Comparison of ENCODE assay signal across 9 cellular contexts in genomic region chr1:23118957-23119792, GRCh38. TPM values are rescaled to one million over a fixed set of nuclear protein-coding genes. Genes with fewer than 3 reads are reported as not detected.
A peak's percentile ranks its signal among the peaks of the same experiment; 100 is the strongest.
DNase-seq lines count a peak whose midpoint lies in the region; ATAC-seq and TF ChIP-seq lines count a peak whose summit lies in the region.
"Had no signal": no experiment of that assay in that cellular context is flagged by ENCODE, and none has a peak within 500 bp of the region (broad histone marks: within the 10 kb centered on the region; RNA-seq: fewer than 3 reads in every experiment).

No MANE protein-coding gene starts in this region.

- H3K14ac ChIP-seq in H9 (ENCODE audit: insufficient read depth, low read length), result no peak overlapping the region

- H3K27me3 Mint-ChIP-seq in natural killer cell (ENCODE audit: low read depth in 2 of 2) (no peaks in the 10 kb centered on the region), H9 (ENCODE audit: low read depth) (no peaks in the 10 kb centered on the region)
- H3K27me3 Mint-ChIP-seq: brain had no signal

- H2BK12ac ChIP-seq in H9 (ENCODE audit: insufficient read length, low read depth, low read length), result no peak overlapping the region

- H3K23ac ChIP-seq in H9 (ENCODE audit: insufficient read length, low read depth, low read length), result no peak overlapping the region

- no peaks in the 10 kb centered on the region for H3K36me3 ChIP-seq in SK-N-MC (ENCODE audit: insufficient read depth, low read length)
- no peaks in the 10 kb centered on the region for H3K36me3 ChIP-seq in mammary epithelial cell (ENCODE audit: insufficient read depth, low read length)

- no peak overlapping the region for H2BK5ac ChIP-seq in H9 (ENCODE audit: insufficient read length, low read length)

- no peaks in the 10 kb centered on the region for H3K23me2 ChIP-seq in H9 (ENCODE audit: insufficient read length, low read depth, low read length, poor library complexity, severe bottlenecking)

- dilution Hi-C loops in mammary epithelial cell (cut with HindIII; ENCODE audit: low sequenced_read_pairs), result loop anchor here (10.0 kb wide), 1 partner anchor 46 kb away; the partner anchor contains the start of gene LUZP1

- intact Hi-C loops in mammary epithelial cell (cut with micrococcal nuclease), result no loop called here
- intact Hi-C loops in natural killer cell (cut with micrococcal nuclease), result loop anchor here (1.0 kb wide), 1 partner anchor 19 kb away; no protein-coding TSS in a partner anchor

- H4K5ac ChIP-seq in H9 (ENCODE audit: insufficient read length, low read depth, low read length), result no peak overlapping the region

- H4K8ac ChIP-seq in H9 (replicated peaks; ENCODE audit: insufficient read length, low read depth, low read length), result no peak overlapping the region

- no peak overlapping the region for H3K18ac ChIP-seq in H9 (ENCODE audit: insufficient read length, low read depth, low read length)

- H4K91ac ChIP-seq in H9 (ENCODE audit: insufficient read length, low read depth, low read length), result no peak overlapping the region

- CTCF ChIA-PET in mammary epithelial cell (lab: Charles Lee; ENCODE audit: low non-redundant PET), result no interaction called here

- no peak overlapping the region for H3K56ac ChIP-seq in H9 (ENCODE audit: insufficient read length, low read depth, low read length)

- DNase-seq in EH (ENCODE audit: low read depth) (peak; percentile 43), SK-N-MC (ENCODE audit: low read depth, low spot score) (no peak), mammary epithelial cell (no peak), natural killer cell (peak; percentile 57), NCI-H1105 (lab: John Stamatoyannopoulos, UW) (no peak), COLO829 (ENCODE audit: low spot score) (no peak), H9 (no peak), amniotic stem cell (lab: John Stamatoyannopoulos, UW) (no peak)

- no peak overlapping the region for H2BK15ac ChIP-seq in H9 (ENCODE audit: low read depth, low read length)

- no peak overlapping the region for H2BK20ac ChIP-seq in H9 (ENCODE audit: low read depth, low read length, poor library complexity, severe bottlenecking)

- WGBS in mammary epithelial cell (ENCODE audit: low coverage, missing lambda C conversion rate), result 67% methylated on average over 6 of the region's 8 CpGs
- no CpG with 5 or more reads among the region's 8 CpGs for WGBS in H9 (ENCODE audit: extremely low coverage, insufficient read length, low lambda C conversion rate)

- H3K79me2 ChIP-seq in mammary epithelial cell (ENCODE audit: insufficient read depth, low read length), result peaks cover 95% of the 10 kb centered on the region
- peaks cover 26% of the 10 kb centered on the region; the same call in 1 of the 2 replicates for H3K79me2 ChIP-seq in H9 (ENCODE audit: insufficient read depth, low read length)

- H3K4me2 ChIP-seq in mammary epithelial cell (ENCODE audit: insufficient read depth, low read depth, low read length) (peak overlapping the region; percentile 45), H9 (ENCODE audit: insufficient read depth, insufficient read length, low read length) (no peak overlapping the region)

- H2BK120ac ChIP-seq in H9 (ENCODE audit: low read depth, low read length, poor library complexity, severe bottlenecking), result no peak overlapping the region

- H4K20me1 ChIP-seq in mammary epithelial cell (ENCODE audit: insufficient read depth, low read length) (no peaks in the 10 kb centered on the region), H9 (ENCODE audit: control insufficient read depth, insufficient read depth, insufficient read length) (no peaks in the 10 kb centered on the region)

- H3K36me3 Mint-ChIP-seq in natural killer cell, result peaks cover 7% of the 10 kb centered on the region
- no peaks in the 10 kb centered on the region for H3K36me3 Mint-ChIP-seq in H9 (ENCODE audit: insufficient read depth in 1 of 3, low read depth in 3 of 3)
- H3K36me3 Mint-ChIP-seq: brain had no signal

- peaks cover 6% of the 10 kb centered on the region for H3K79me1 ChIP-seq in H9 (ENCODE audit: insufficient read depth, low read depth, low read length, poor library complexity, severe bottlenecking)

- no peaks in the 10 kb centered on the region for H3K9me3 ChIP-seq in SK-N-MC (ENCODE audit: low read depth, low read length)
- H3K9me3 ChIP-seq in mammary epithelial cell (replicated peaks; ENCODE audit: insufficient read depth, low read length), result no peaks in the 10 kb centered on the region
- no peaks in the 10 kb centered on the region for H3K9me3 ChIP-seq in H9 (ENCODE audit: control insufficient read depth, low read depth, low read length)

- H3K4me3 Mint-ChIP-seq in natural killer cell (peak overlapping the region; percentile 82), H9 (no peak overlapping the region)
- H3K4me3 Mint-ChIP-seq: brain had no signal

- peak overlapping the region; percentile 88 to 97 for H3K27ac Mint-ChIP-seq in natural killer cell
- no peak overlapping the region for H3K27ac Mint-ChIP-seq in H9

- TF ChIP-seq CTCF in mammary epithelial cell (conservative IDR thresholded peaks at IDR 0.05 in 1 of 2, IDR thresholded peaks at IDR 0.05 in 1 of 2; ENCODE audit: extremely low read depth in 1 of 2, insufficient read depth in 1 of 2, low read depth in 1 of 2, low read length in 2 of 2), result no peak
- no peak for TF ChIP-seq CTCF in natural killer cell (IDR thresholded peaks at IDR 0.05)
- TF ChIP-seq CTCF in H9 (conservative IDR thresholded peaks at IDR 0.05), result no peak

- no peak overlapping the region for H3K4me3 ChIP-seq in SK-N-MC
- H3K4me3 ChIP-seq in mammary epithelial cell (replicated peaks in 1 of 3; ENCODE audit: insufficient read depth in 1 of 3, low read depth in 2 of 3, low read length in 3 of 3), result no peak overlapping the region

- H3K4me1 ChIP-seq in mammary epithelial cell (ENCODE audit: insufficient read depth, low read length) (peaks cover 37% of the 10 kb centered on the region), H9 (ENCODE audit: insufficient read depth, low read length) (peaks cover 4% of the 10 kb centered on the region)

- H2AK5ac ChIP-seq in H9 (ENCODE audit: insufficient read length, low read length), result no peak overlapping the region

- no peak overlapping the region for H3K9ac ChIP-seq in SK-N-MC (ENCODE audit: insufficient read length)
- no peak overlapping the region for H3K9ac ChIP-seq in mammary epithelial cell (ENCODE audit: insufficient read depth, low read length)
- H3K9ac ChIP-seq in H9 (ENCODE audit: extremely low read depth, insufficient read length, low read length), result no peak overlapping the region

- no peak overlapping the region for H3T11ph ChIP-seq in H9 (ENCODE audit: low read length)

- H3K4me1 Mint-ChIP-seq in natural killer cell (peaks cover 60 to 76% of the 10 kb centered on the region in 2 donors), H9 (peaks cover 23 to 24% of the 10 kb centered on the region in 2 experiments)

- peak overlapping the region; percentile 31; the same call in 1 of the 2 replicates for H3K27ac ChIP-seq in SK-N-MC
- peak overlapping the region; percentile 6 for H3K27ac ChIP-seq in mammary epithelial cell (ENCODE audit: insufficient read depth, low read depth, low read length)
- no peak overlapping the region for H3K27ac ChIP-seq in H9 (ENCODE audit: insufficient read length, low read depth, low read length)

- BruUV-seq in mammary epithelial cell (replicated peaks; lab: Mats Ljungman, UMichigan), result no TSS peak

- H2AFZ ChIP-seq in mammary epithelial cell (ENCODE audit: low read depth, low read length) (no peak overlapping the region), H9 (ENCODE audit: low read length) (no peak overlapping the region)

- in situ Hi-C loops in mammary epithelial cell (cut with MboI; ENCODE audit: low sequenced_read_pairs in 2 of 2), result no loop called here

- H3K9me3 Mint-ChIP-seq in natural killer cell, result no peaks in the 10 kb centered on the region
- no peaks in the 10 kb centered on the region for H3K9me3 Mint-ChIP-seq in H9
- H3K9me3 Mint-ChIP-seq: brain had no signal

- H3K4ac ChIP-seq in H9 (ENCODE audit: low read depth, low read length), result no peak overlapping the region

- peak; percentile 77 to 85 (median 80) for ATAC-seq in natural killer cell

- no peaks in the 10 kb centered on the region for H3K27me3 ChIP-seq in mammary epithelial cell (ENCODE audit: insufficient read depth, low read length)
- H3K27me3 ChIP-seq in H9 (ENCODE audit: insufficient read depth, low read length), result no peaks in the 10 kb centered on the region

RNA-seq across cellular contexts. Expression of gene LUZP1, which starts 49.5 kb away (rescaled TPM):
- total RNA-seq in mammary epithelial cell, result 10 to 100 TPM; 55.2 to 83.2 TPM
- polyA plus RNA-seq in mammary epithelial cell, result 30.1 TPM
- polyA minus RNA-seq in mammary epithelial cell, result 80.3 TPM
- total RNA-seq in natural killer cell, result 10 to 100 TPM; 37.0 to 49.4 (median 39.6) TPM
- 45.4 and 48.2 TPM in 2 replicates for total RNA-seq in H9 (2021)

Comparison
In these comparisons a context has a peak if more than half of its experiments do, and no peak if none do; other contexts are left out.
1. DNase-seq: peak in EH (single experiment) and natural killer cell (single experiment); none in SK-N-MC (single experiment), mammary epithelial cell (single experiment), NCI-H1105 (single experiment), COLO829 (single experiment), H9 (single experiment) and amniotic stem cell (single experiment).
2. H3K27ac Mint-ChIP-seq: peak in natural killer cell (2 of 2); none in H9 (0 of 3).